ENCODE assay signal across 17 cellular contexts in genomic region chr2:55090702-55091101, GRCh38. TPM values are rescaled to one million over a fixed set of nuclear protein-coding genes. Genes with fewer than 3 reads are reported as not detected.
A peak's percentile ranks its signal among the peaks of the same experiment; 100 is the strongest.
DNase-seq lines count a peak whose midpoint lies in the region; ATAC-seq, FAIRE-seq and TF ChIP-seq lines count a peak whose summit lies in the region.
"Had no signal": no experiment of that assay in that cellular context is flagged by ENCODE, and none has a peak within 500 bp of the region (broad histone marks: within the 10 kb centered on the region; RNA-seq: fewer than 3 reads in every experiment).

No MANE protein-coding gene starts in this region.

- no peaks in the 10 kb centered on the region for H3K9me3 ChIP-seq in K562 (replicated peaks; ENCODE audit: control insufficient read depth, insufficient read depth, low read depth, low read length)
- H3K9me3 ChIP-seq: Peyer's patch, psoas muscle had no signal

- peaks cover 3 to 33% of the 10 kb centered on the region in 2 experiments; a peak in 4 of 5 replicates for H3K4me1 ChIP-seq in K562 (replicated peaks in 1 of 2; ENCODE audit: control insufficient read depth in 2 of 2, insufficient read depth in 2 of 2, low read length in 2 of 2)
- H3K4me1 ChIP-seq: Peyer's patch had no signal

- H3K4me3 ChIP-seq in K562 (no peak overlapping the region), H7 (ENCODE audit: insufficient read depth, low read depth, low read length) (no peak overlapping the region)
- H3K4me3 ChIP-seq: Peyer's patch, psoas muscle had no signal

- intact Hi-C loops in K562 (cut with micrococcal nuclease), result no loop called here
- intact Hi-C loops in left cardiac atrium (cut with DNase I), result no loop called here

- 25% methylated on average over 2 of the region's 2 CpGs for WGBS in K562 (ENCODE audit: insufficient coverage, low coverage, missing lambda C conversion rate)

- DNase-seq in EL, result peak; percentile 56
- DNase-seq in MV-4-11 (lab: John Stamatoyannopoulos, UW), result peak; percentile 86
- peak in 2 of 4 experiments; percentile 45 to 58 for DNase-seq in K562 (ENCODE audit: extremely low read depth in 1 of 4, low spot score in 3 of 4)
- peak; percentile 52 for DNase-seq in kidney tubule cell (ENCODE audit: low spot score)
- no peak for DNase-seq in H7
- no peak for DNase-seq in anterior cingulate cortex (lab: John Stamatoyannopoulos, UW)
- DNase-seq in left cardiac atrium, result no peak
- DNase-seq: activated naive CD4-positive, alpha-beta T cell treated with anti-CD3 and anti-CD28 coated beads for 36 hours; brain microvascular endothelial cell; DMS153; natural killer cell; NCI-H2081; NCI-H69; Peyer's patch; psoas muscle had no signal

- H3K27ac ChIP-seq in K562 (ENCODE audit: extremely low read depth, low read depth, low read length), result no peak overlapping the region; the same call in 2 of the 3 replicates
- H3K27ac ChIP-seq: brain microvascular endothelial cell, Peyer's patch, psoas muscle had no signal

- in situ Hi-C loops in K562 (cut with MboI), result no loop called here

- TF ChIP-seq POLR2A in K562 (conservative IDR thresholded peaks at IDR 0.05), result no peak

- TF ChIP-seq CTCF in K562 (IDR thresholded peaks at IDR 0.05 in 2 of 3, conservative IDR thresholded peaks at IDR 0.05 in 1 of 3; ENCODE audit: insufficient read depth in 2 of 3, low read depth in 1 of 3, low read length in 3 of 3), result no peak

- no peak for TF ChIP-seq EP300 in K562 (IDR thresholded peaks at IDR 0.05; ENCODE audit: low read length)

- H2AFZ ChIP-seq in K562 (ENCODE audit: low read depth, low read length), result peak overlapping the region; percentile 69

- POLR2A ChIA-PET in K562 (lab: Yijun Ruan, JAX), result interaction anchor here (1.5 kb wide), 1 partner anchor 46 kb away, joined by 5 read pairs; no protein-coding TSS in a partner anchor

- no peak overlapping the region for H3K9ac ChIP-seq in K562 (ENCODE audit: insufficient read depth in 1 of 2, low read depth in 2 of 2, low read length in 2 of 2)

- no TSS peak for BruUV-seq in K562 (replicated peaks; lab: Mats Ljungman, UMichigan)

- peak; percentile 64 for FAIRE-seq in K562 (lab: Jason Lieb, UNC)
- FAIRE-seq: frontal cortex had no signal

- TF ChIP-seq RAD21 in K562 (CRISPR knock-in tag; conservative IDR thresholded peaks at IDR 0.05 in 1 of 2, IDR thresholded peaks at IDR 0.05 in 1 of 2), result no peak

- H3K4me2 ChIP-seq in K562 (ENCODE audit: insufficient read depth, low read length), result no peak overlapping the region

- H3K79me2 ChIP-seq in K562 (ENCODE audit: control insufficient read depth, insufficient read depth, low read length), result no peaks in the 10 kb centered on the region

- H3K27me3 ChIP-seq in K562 (ENCODE audit: control insufficient read depth in 2 of 2, insufficient read depth in 2 of 2, low read length in 2 of 2), result no peaks in the 10 kb centered on the region
- no peaks in the 10 kb centered on the region for H3K27me3 ChIP-seq in H7 (ENCODE audit: control insufficient read depth, insufficient read depth, low read length)
- H3K27me3 ChIP-seq: brain microvascular endothelial cell, Peyer's patch had no signal

- peak; percentile 73 for ATAC-seq in K562
- no peak for ATAC-seq in GM21825 (IDR thresholded peaks at IDR 0.05; ENCODE audit: unreplicated experiment)
- ATAC-seq in left cardiac atrium, result no peak
- ATAC-seq: natural killer cell, psoas muscle had no signal

- H3K36me3 ChIP-seq in K562 (ENCODE audit: control insufficient read depth, insufficient read depth, low read length) (no peaks in the 10 kb centered on the region), H7 (replicated peaks; ENCODE audit: control insufficient read depth, insufficient read depth, low read length) (no peaks in the 10 kb centered on the region)
- H3K36me3 ChIP-seq: brain microvascular endothelial cell, Peyer's patch had no signal

- no peaks in the 10 kb centered on the region for H4K20me1 ChIP-seq in K562 (replicated peaks; ENCODE audit: control insufficient read depth, insufficient read depth, low read length)

- CTCF ChIA-PET in K562 (lab: Yijun Ruan, JAX; ENCODE audit: low intra/inter-chr PET ratio), result interaction anchor here (0.5 kb wide), 1 partner anchor 42 kb away, joined by 4 read pairs; no protein-coding TSS in a partner anchor

- H3K9me1 ChIP-seq in K562 (ENCODE audit: control insufficient read depth, insufficient read depth, low read length), result no peaks in the 10 kb centered on the region

TF ChIP-seq in K562, 482 proteins besides CTCF, POLR2A, EP300 and RAD21 (continues in another document):
- peak; percentile 68 for TF ChIP-seq PRDM10 (IDR thresholded peaks at IDR 0.05; ENCODE audit: partially characterized antibody)
- peak; percentile 53 for TF ChIP-seq PKNOX1 (IDR thresholded peaks at IDR 0.05)
- TF ChIP-seq EHMT2 (IDR thresholded peaks at IDR 0.05), result peak; percentile 72; the same call in 1 of the 2 replicates
- TF ChIP-seq BRF2 (IDR thresholded peaks at IDR 0.05; ENCODE audit: borderline replicate concordance, insufficient read depth, insufficient read length), result no peak
- TF ChIP-seq ATF3 (IDR thresholded peaks at IDR 0.05), result peak; percentile 25; the same call in 1 of the 2 replicates
- no peak for TF ChIP-seq ATF3 (CRISPR knock-in tag; conservative IDR thresholded peaks at IDR 0.05)

RNA-seq across cellular contexts. Expression of gene RTN4, which starts 40.5 kb away (rescaled TPM):
- total RNA-seq in K562 (2011; cell fraction: chromatin; rRNA removed; ENCODE audit: low replicate concordance), result 172 and 408 TPM in 2 replicates
- 188 and 224 TPM in 2 replicates for total RNA-seq in K562 (2011; cell fraction: nucleolus; rRNA removed)
- total RNA-seq in K562 (2011; cell fraction: nucleoplasm; rRNA removed), result 397 and 411 TPM in 2 replicates
- total RNA-seq in K562 (2014; rRNA removed), result 96.7 and 123 TPM in 2 replicates
- total RNA-seq in K562 (2014; rRNA removed; fragmentation: Illumina TruSeq; extraction: Trizol), result 116 and 139 TPM in 2 replicates
- total RNA-seq in K562 (2015; rRNA removed; fragmentation: Illumina TruSeq; extraction: Trizol), result 67.3 and 73.0 TPM in 2 replicates
- total RNA-seq in K562 (2021), result 228 and 238 TPM in 2 replicates
- 144 and 147 TPM in 2 replicates for polyA plus RNA-seq in K562 (2011; rRNA removed)
- 58.0 and 129 TPM in 2 replicates for polyA plus RNA-seq in K562 (2011; cell fraction: cytosol; rRNA removed)
- 49.3 and 111 TPM in 2 replicates for polyA plus RNA-seq in K562 (2011; cell fraction: nucleus; rRNA removed)
- 173 and 413 TPM in 2 replicates for polyA plus RNA-seq in K562 (2012)
- 217 and 248 TPM in 2 replicates for polyA plus RNA-seq in K562 (2014; fragmentation: Illumina TruSeq; extraction: Trizol)
- 10 to 100 TPM; 75.8 to 90.3 TPM for polyA plus RNA-seq in K562 (2014; fragmentation: Nextera tagmentation; extraction: Ambion mirVana)
- 141 and 151 TPM in 2 replicates for polyA plus RNA-seq in K562 (2014; rRNA removed)
- 151 and 172 TPM in 2 replicates for polyA minus RNA-seq in K562 (2011; rRNA and poly(A)+ RNA removed)
- polyA minus RNA-seq in K562 (2011; cell fraction: cytosol; rRNA and poly(A)+ RNA removed), result 70.4 and 76.7 TPM in 2 replicates
- polyA minus RNA-seq in K562 (2011; cell fraction: nucleus; rRNA and poly(A)+ RNA removed), result 45.9 and 84.7 TPM in 2 replicates
- total RNA-seq in H7 (2014; rRNA removed; shearing (Covaris generic)), result 131 and 136 TPM in 2 replicates
- 100 to 1,000 TPM; 249 to 251 TPM for total RNA-seq in left cardiac atrium

Comparison
In these comparisons a context has a peak if more than half of its experiments do, and no peak if none do; other contexts are left out.
1. DNase-seq: peak in EL (single experiment), MV-4-11 (single experiment) and kidney tubule cell (single experiment); none in H7 (single experiment), anterior cingulate cortex (0 of 58) and left cardiac atrium (single experiment).